ENCODE assay signal across 17 cellular contexts in the genomic region with DNA sequence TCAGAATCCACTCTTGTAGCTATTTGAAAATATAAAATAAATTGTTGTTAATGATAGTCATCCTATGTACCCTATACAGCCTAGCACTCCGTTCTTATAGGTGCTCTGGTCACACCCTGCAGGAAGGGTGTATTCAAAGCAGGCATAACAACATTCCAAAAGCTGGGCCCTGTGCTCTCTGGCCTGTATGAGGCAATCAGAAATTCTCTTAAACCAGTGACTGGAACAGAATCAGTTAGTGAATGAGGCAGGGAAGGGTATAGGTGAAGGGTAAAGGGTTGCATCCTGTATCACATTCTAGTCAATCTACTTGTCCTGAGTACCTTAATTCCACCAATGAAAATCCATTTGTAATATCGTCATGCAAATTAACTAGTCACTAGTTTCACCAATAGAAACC.
A peak's percentile ranks its signal among the peaks of the same experiment; 100 is the strongest.
DNase-seq lines count a peak whose midpoint lies in the region; ATAC-seq, FAIRE-seq and TF ChIP-seq lines count a peak whose summit lies in the region.
"Had no signal": no experiment of that assay in that cellular context is flagged by ENCODE, and none has a peak within 500 bp of the region (broad histone marks: within the 10 kb centered on the region; RNA-seq: fewer than 3 reads in every experiment).

No MANE protein-coding gene starts in this region.

- DNase-seq in SIG-M5 treated with dmso at 0.1 percent for 504 hours (lab: John Stamatoyannopoulos, UW; ENCODE audit: unreplicated experiment) (peak; percentile 100), SIG-M5 (lab: John Stamatoyannopoulos, UW) (no peak), Panc1 (ENCODE audit: low read depth, low spot score) (no peak), small intestine (peak; percentile 53), endothelial cell (ENCODE audit: low spot score) (no peak), vagina (ENCODE audit: extremely low spot score in 2 of 2) (no peak)
- DNase-seq: 8988T; activated CD4-positive, alpha-beta memory T cell treated with anti-CD3 and anti-CD28 coated beads, Interleukin-2, amount 10 ng/mL, durations not matched to agents 7 days and 5 days; activated gamma-delta T cell; effector CD4-positive, alpha-beta T cell; NCI-H446; T1000 had no signal

- H3K27ac ChIP-seq in Panc1 (ENCODE audit: low read length) (peak overlapping the region; percentile 98), small intestine (ENCODE audit: low read depth in 1 of 2, low read length in 1 of 2) (no peak overlapping the region), vagina (no peak overlapping the region)

- FAIRE-seq in small intestine (lab: Jason Lieb, UNC) = no peak
- FAIRE-seq: frontal cortex had no signal

- H3K9me3 Mint-ChIP-seq in endothelial cell (ENCODE audit: unreplicated experiment) = no peaks in the 10 kb centered on the region
- H3K9me3 Mint-ChIP-seq: activated CD4-positive, alpha-beta memory T cell treated with anti-CD3 and anti-CD28 coated beads, Interleukin-2, amount 10 ng/mL, durations not matched to agents 7 days and 5 days had no signal

- CTCF ChIA-PET in Panc1 (lab: Charles Lee) = no interaction called here

- POLR2A ChIA-PET in Panc1 (lab: Charles Lee) = interaction anchor here (0.5 to 0.7 kb wide), 4 partner anchors 10 to 180 kb away, joined by 3 to 5 read pairs (median 4); no protein-coding TSS in a partner anchor

- peaks cover 25% of the 10 kb centered on the region for H3K4me1 Mint-ChIP-seq in endothelial cell (ENCODE audit: unreplicated experiment)

- no peaks in the 10 kb centered on the region for H3K36me3 Mint-ChIP-seq in endothelial cell (ENCODE audit: low read depth, unreplicated experiment)
- H3K36me3 Mint-ChIP-seq: brain had no signal

- H3K4me1 ChIP-seq in Panc1 (ENCODE audit: control insufficient read depth, insufficient read depth, low read length) (peaks cover 62% of the 10 kb centered on the region), small intestine (ENCODE audit: control insufficient read depth in 2 of 2, insufficient read depth in 1 of 2, low read depth in 1 of 2, low read length in 1 of 2) (peaks cover 2 to 6% of the 10 kb centered on the region in 2 donors), vagina (peaks cover 21% of the 10 kb centered on the region)

- H3K4me3 ChIP-seq in Panc1 (ENCODE audit: low read depth in 2 of 2, low read length in 2 of 2) (no peak overlapping the region), small intestine (ENCODE audit: low read depth in 1 of 2, low read length in 2 of 2) (no peak overlapping the region), vagina (no peak overlapping the region)

- TF ChIP-seq POLR2A in GM18505 (IDR thresholded peaks at IDR 0.05; ENCODE audit: borderline replicate concordance, extremely low read depth, insufficient read depth, insufficient read length) = no peak
- TF ChIP-seq POLR2A in vagina (IDR thresholded peaks at IDR 0.05) = no peak

- intact Hi-C loops in Panc1 (cut with micrococcal nuclease; ENCODE audit: unreplicated experiment) = no loop called here
- intact Hi-C loops in vagina (cut with DNase I) = no loop called here

- no TSS peak for BruUV-seq in Panc1 (replicated peaks; lab: Mats Ljungman, UMichigan)

- in situ Hi-C loops in Panc1 (cut with HindIII; ENCODE audit: low pct_unique_long_range_greater_than_20kb, low sequenced_read_pairs) = no loop called here

- no peak overlapping the region for H3K4me3 Mint-ChIP-seq in endothelial cell (ENCODE audit: unreplicated experiment)
- H3K4me3 Mint-ChIP-seq: activated CD4-positive, alpha-beta memory T cell treated with anti-CD3 and anti-CD28 coated beads, Interleukin-2, amount 10 ng/mL, durations not matched to agents 7 days and 5 days; brain had no signal

- H3K36me3 ChIP-seq in Panc1 (ENCODE audit: control insufficient read depth, insufficient read depth, low read length) (no peaks in the 10 kb centered on the region), small intestine (ENCODE audit: control insufficient read depth in 2 of 2, insufficient read depth in 2 of 2, low read length in 2 of 2) (no peaks in the 10 kb centered on the region), vagina (no peaks in the 10 kb centered on the region)

- H3K27ac Mint-ChIP-seq in endothelial cell (ENCODE audit: unreplicated experiment) = no peak overlapping the region
- H3K27ac Mint-ChIP-seq: activated CD4-positive, alpha-beta memory T cell treated with anti-CD3 and anti-CD28 coated beads, Interleukin-2, amount 10 ng/mL, durations not matched to agents 7 days and 5 days; progenitor cell of endocrine pancreas had no signal

- WGBS in small intestine, 3 donors = 58 to 83% (median 78%) methylated on average over 2 of the region's 2 CpGs

- H3K27me3 Mint-ChIP-seq in endothelial cell (ENCODE audit: unreplicated experiment) = peaks cover 2% of the 10 kb centered on the region
- H3K27me3 Mint-ChIP-seq: activated CD4-positive, alpha-beta memory T cell treated with anti-CD3 and anti-CD28 coated beads, Interleukin-2, amount 10 ng/mL, durations not matched to agents 7 days and 5 days; brain; progenitor cell of endocrine pancreas had no signal

- H3K27me3 ChIP-seq in Panc1 (ENCODE audit: control insufficient read depth, insufficient read depth, low read length) = no peaks in the 10 kb centered on the region
- no peaks in the 10 kb centered on the region for H3K27me3 ChIP-seq in small intestine (ENCODE audit: control insufficient read depth in 2 of 2, insufficient read depth in 2 of 2, low read length in 2 of 2)
- no peaks in the 10 kb centered on the region for H3K27me3 ChIP-seq in vagina

- H3K9me3 ChIP-seq in Panc1 (ENCODE audit: control insufficient read depth, insufficient read depth, low read depth, low read length) = no peaks in the 10 kb centered on the region
- H3K9me3 ChIP-seq in small intestine (ENCODE audit: control insufficient read depth, low read depth) = no peaks in the 10 kb centered on the region
- H3K9me3 ChIP-seq in vagina = no peaks in the 10 kb centered on the region

- TF ChIP-seq CTCF in Panc1 (IDR thresholded peaks at IDR 0.05) (no peak), endothelial cell (IDR thresholded peaks at IDR 0.05; ENCODE audit: unreplicated experiment) (no peak), vagina (IDR thresholded peaks at IDR 0.05) (no peak)

- ATAC-seq in Panc1 (peak; percentile 62), esophagus mucosa (peak; percentile 99), GM18505 (IDR thresholded peaks at IDR 0.05; ENCODE audit: unreplicated experiment) (no peak)

Comparison
In these comparisons a context has a peak if more than half of its experiments do, and no peak if none do; other contexts are left out.
1. DNase-seq: peak in SIG-M5 treated with dmso at 0.1 percent for 504 hours (single experiment) and small intestine (single experiment); none in SIG-M5 (single experiment), Panc1 (single experiment), endothelial cell (single experiment) and vagina (0 of 2).